1 cellular context compared by ENCODE assay signal in the genomic region with DNA sequence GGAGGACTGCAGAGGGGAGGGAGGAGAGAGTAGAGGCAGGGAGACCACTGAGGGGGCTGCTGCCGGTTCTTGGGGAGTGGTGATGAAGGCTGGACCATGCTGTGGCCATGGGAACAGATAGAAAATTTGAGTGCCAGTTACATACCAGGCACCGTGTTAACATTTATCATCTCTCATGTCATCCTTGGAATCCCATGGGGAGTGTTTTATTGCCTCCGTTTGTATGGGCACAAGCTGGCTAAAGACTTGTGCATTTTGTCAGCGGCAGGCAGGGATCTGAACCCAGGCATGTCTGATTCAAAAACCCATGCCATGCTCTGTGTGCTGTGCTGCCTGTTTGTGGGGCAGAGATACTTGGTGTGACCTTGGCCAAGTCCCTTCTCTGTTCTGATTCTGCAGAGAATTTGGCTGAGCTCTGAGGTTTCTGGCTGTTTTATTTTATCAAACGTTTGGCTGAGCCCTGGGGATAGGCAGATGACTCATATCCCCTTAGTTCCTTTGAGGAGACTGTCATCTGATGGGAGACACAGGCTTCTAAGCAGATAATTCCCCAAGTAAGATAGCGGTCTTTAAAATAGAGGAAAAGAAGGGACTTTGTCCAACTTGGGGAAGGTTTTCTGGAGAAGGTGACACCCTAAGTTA.
TF ChIP-seq lines count a peak whose summit lies in the region.

No MANE protein-coding gene starts in this region.

TF ChIP-seq in K562, 482 proteins besides CTCF, POLR2A, EP300 and RAD21 (continued from another document):
- TF ChIP-seq RCOR1 (IDR thresholded peaks at IDR 0.05; ENCODE audit: borderline replicate concordance in 1 of 2, low read depth in 2 of 2, low read length in 2 of 2) (peak in 1 of 2 experiments; percentile 37; a peak in 1 of 4 replicates), DPF2 (IDR thresholded peaks at IDR 0.05) (0 out of 2 replicates have a peak, but pooled peaks have one; percentile 24), POU5F1 (IDR thresholded peaks at IDR 0.05; ENCODE audit: borderline replicate concordance, low read depth, low read length, partially characterized antibody) (no peak), SMARCE1 (IDR thresholded peaks at IDR 0.05) (0 out of 2 replicates have a peak, but pooled peaks have one; percentile 37), HNRNPUL1 (IDR thresholded peaks at IDR 0.05; ENCODE audit: low read length) (no peak), FOSL1 (tag; conservative IDR thresholded peaks at IDR 0.05) (peak; percentile 95), WHSC1 (IDR thresholded peaks at IDR 0.05; ENCODE audit: low read length) (no peak)
- TF ChIP-seq, protein P1, sequence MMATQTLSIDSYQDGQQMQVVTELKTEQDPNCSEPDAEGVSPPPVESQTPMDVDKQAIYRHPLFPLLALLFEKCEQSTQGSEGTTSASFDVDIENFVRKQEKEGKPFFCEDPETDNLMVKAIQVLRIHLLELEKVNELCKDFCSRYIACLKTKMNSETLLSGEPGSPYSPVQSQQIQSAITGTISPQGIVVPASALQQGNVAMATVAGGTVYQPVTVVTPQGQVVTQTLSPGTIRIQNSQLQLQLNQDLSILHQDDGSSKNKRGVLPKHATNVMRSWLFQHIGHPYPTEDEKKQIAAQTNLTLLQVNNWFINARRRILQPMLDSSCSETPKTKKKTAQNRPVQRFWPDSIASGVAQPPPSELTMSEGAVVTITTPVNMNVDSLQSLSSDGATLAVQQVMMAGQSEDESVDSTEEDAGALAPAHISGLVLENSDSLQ (IDR thresholded peaks at IDR 0.05), result peak; percentile 31; the same call in 1 of the 2 replicates
- TF ChIP-seq, protein P2, sequence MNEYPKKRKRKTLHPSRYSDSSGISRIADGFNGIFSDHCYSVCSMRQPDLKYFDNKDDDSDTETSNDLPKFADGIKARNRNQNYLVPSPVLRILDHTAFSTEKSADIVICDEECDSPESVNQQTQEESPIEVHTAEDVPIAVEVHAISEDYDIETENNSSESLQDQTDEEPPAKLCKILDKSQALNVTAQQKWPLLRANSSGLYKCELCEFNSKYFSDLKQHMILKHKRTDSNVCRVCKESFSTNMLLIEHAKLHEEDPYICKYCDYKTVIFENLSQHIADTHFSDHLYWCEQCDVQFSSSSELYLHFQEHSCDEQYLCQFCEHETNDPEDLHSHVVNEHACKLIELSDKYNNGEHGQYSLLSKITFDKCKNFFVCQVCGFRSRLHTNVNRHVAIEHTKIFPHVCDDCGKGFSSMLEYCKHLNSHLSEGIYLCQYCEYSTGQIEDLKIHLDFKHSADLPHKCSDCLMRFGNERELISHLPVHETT (CRISPR knock-in tag; conservative IDR thresholded peaks at IDR 0.05 in 1 of 2, IDR thresholded peaks at IDR 0.05 in 1 of 2), result no peak
